2 cellular contexts compared by ENCODE assay signal in the genomic region with DNA sequence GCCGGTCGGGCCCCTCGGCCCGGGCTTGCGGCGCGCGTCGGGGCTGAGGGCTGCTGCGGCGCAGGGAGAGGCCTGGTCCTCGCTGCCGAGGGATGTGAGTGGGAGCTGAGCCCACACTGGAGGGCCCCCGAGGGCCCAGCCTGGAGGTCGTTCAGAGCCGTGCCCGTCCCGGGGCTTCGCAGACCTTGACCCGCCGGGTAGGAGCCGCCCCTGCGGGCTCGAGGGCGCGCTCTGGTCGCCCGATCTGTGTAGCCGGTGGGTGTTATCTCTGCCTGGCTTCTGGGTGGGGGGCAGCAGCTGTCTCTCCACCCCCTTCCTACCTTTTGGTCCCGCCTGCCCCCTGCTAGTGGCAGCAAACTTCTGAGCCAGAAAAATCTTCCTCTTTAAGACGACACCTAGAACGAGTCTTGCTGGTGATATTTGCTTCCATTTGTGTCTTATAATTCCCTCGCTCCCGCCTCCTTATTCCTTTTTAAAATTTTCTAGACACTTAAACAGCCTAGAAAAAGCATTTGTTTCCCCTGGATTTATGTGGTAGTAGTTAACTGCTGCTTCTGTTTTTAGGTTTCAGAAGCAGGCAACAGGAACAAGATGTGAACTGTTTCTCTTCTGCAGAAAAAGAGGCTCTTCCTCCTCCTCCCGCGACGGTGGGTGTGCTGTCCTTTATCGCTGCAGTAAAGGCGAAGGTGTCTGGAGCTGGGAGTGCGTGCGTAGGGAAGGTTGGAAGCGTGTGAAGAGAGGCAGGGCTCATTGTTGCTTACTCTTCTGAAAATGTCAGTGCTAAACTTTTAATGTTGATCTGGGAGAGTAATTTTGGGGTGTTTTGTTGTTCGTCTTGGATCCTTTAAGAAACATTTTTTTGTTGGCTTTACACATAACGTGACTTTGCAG.
TF ChIP-seq lines count a peak whose summit lies in the region.

No MANE protein-coding gene starts in this region.

TF ChIP-seq in A549, 52 proteins besides CTCF, POLR2A, EP300 and RAD21 (continued from another document):
- no peak for TF ChIP-seq CBX2 (IDR thresholded peaks at IDR 0.05; ENCODE audit: borderline replicate concordance, low read depth)
- TF ChIP-seq NFE2L2 (conservative IDR thresholded peaks at IDR 0.05; ENCODE audit: low read length): no peak
- TF ChIP-seq SMC3 (IDR thresholded peaks at IDR 0.05): peak; percentile 20; the same call in 1 of the 3 replicates
- TF ChIP-seq, protein P1, sequence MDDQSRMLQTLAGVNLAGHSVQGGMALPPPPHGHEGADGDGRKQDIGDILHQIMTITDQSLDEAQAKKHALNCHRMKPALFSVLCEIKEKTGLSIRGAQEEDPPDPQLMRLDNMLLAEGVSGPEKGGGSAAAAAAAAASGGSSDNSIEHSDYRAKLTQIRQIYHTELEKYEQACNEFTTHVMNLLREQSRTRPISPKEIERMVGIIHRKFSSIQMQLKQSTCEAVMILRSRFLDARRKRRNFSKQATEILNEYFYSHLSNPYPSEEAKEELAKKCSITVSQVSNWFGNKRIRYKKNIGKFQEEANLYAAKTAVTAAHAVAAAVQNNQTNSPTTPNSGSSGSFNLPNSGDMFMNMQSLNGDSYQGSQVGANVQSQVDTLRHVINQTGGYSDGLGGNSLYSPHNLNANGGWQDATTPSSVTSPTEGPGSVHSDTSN (IDR thresholded peaks at IDR 0.05): no peak
- TF ChIP-seq, protein P2, sequence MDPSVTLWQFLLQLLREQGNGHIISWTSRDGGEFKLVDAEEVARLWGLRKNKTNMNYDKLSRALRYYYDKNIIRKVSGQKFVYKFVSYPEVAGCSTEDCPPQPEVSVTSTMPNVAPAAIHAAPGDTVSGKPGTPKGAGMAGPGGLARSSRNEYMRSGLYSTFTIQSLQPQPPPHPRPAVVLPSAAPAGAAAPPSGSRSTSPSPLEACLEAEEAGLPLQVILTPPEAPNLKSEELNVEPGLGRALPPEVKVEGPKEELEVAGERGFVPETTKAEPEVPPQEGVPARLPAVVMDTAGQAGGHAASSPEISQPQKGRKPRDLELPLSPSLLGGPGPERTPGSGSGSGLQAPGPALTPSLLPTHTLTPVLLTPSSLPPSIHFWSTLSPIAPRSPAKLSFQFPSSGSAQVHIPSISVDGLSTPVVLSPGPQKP (IDR thresholded peaks at IDR 0.05; ENCODE audit: low read depth, low read length): no peak
- no peak for TF ChIP-seq HEYL (CRISPR knock-in tag; IDR thresholded peaks at IDR 0.05)
TF ChIP-seq in A549: peak in this region for 2.

TF ChIP-seq in K562, 482 proteins besides CTCF, POLR2A, EP300 and RAD21 (continued from another document and continues in another):
- TF ChIP-seq, protein P3, sequence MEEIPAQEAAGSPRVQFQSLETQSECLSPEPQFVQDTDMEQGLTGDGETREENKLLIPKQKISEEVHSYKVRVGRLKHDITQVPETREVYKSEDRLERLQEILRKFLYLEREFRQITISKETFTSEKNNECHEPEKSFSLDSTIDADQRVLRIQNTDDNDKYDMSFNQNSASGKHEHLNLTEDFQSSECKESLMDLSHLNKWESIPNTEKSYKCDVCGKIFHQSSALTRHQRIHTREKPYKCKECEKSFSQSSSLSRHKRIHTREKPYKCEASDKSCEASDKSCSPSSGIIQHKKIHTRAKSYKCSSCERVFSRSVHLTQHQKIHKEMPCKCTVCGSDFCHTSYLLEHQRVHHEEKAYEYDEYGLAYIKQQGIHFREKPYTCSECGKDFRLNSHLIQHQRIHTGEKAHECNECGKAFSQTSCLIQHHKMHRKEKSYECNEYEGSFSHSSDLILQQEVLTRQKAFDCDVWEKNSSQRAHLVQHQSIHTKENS (CRISPR knock-in tag; IDR thresholded peaks at IDR 0.05): no peak
- TF ChIP-seq, protein P4, sequence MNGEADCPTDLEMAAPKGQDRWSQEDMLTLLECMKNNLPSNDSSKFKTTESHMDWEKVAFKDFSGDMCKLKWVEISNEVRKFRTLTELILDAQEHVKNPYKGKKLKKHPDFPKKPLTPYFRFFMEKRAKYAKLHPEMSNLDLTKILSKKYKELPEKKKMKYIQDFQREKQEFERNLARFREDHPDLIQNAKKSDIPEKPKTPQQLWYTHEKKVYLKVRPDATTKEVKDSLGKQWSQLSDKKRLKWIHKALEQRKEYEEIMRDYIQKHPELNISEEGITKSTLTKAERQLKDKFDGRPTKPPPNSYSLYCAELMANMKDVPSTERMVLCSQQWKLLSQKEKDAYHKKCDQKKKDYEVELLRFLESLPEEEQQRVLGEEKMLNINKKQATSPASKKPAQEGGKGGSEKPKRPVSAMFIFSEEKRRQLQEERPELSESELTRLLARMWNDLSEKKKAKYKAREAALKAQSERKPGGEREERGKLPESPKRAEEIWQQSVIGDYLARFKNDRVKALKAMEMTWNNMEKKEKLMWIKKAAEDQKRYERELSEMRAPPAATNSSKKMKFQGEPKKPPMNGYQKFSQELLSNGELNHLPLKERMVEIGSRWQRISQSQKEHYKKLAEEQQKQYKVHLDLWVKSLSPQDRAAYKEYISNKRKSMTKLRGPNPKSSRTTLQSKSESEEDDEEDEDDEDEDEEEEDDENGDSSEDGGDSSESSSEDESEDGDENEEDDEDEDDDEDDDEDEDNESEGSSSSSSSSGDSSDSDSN (IDR thresholded peaks at IDR 0.05; ENCODE audit: borderline replicate concordance in 1 of 2, low read depth in 2 of 2, low read length in 2 of 2): peak; percentile 66 to 78; a peak in 2 of 4 replicates
- TF ChIP-seq RCOR1 (IDR thresholded peaks at IDR 0.05; ENCODE audit: borderline replicate concordance in 1 of 2, low read depth in 2 of 2, low read length in 2 of 2): 0 out of 4 replicates have a peak, but pooled peaks of 1 of the 2 experiments have one; percentile 11
- TF ChIP-seq, protein P5, sequence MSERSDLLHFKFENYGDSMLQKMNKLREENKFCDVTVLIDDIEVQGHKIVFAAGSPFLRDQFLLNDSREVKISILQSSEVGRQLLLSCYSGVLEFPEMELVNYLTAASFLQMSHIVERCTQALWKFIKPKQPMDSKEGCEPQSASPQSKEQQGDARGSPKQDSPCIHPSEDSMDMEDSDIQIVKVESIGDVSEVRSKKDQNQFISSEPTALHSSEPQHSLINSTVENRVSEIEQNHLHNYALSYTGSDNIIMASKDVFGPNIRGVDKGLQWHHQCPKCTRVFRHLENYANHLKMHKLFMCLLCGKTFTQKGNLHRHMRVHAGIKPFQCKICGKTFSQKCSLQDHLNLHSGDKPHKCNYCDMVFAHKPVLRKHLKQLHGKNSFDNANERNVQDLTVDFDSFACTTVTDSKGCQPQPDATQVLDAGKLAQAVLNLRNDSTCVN (CRISPR knock-in tag; IDR thresholded peaks at IDR 0.05): no peak
- no peak for TF ChIP-seq NFRKB (IDR thresholded peaks at IDR 0.05; ENCODE audit: low read depth)
- TF ChIP-seq, protein P6, sequence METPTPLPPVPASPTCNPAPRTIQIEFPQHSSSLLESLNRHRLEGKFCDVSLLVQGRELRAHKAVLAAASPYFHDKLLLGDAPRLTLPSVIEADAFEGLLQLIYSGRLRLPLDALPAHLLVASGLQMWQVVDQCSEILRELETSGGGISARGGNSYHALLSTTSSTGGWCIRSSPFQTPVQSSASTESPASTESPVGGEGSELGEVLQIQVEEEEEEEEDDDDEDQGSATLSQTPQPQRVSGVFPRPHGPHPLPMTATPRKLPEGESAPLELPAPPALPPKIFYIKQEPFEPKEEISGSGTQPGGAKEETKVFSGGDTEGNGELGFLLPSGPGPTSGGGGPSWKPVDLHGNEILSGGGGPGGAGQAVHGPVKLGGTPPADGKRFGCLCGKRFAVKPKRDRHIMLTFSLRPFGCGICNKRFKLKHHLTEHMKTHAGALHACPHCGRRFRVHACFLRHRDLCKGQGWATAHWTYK (CRISPR knock-in tag; IDR thresholded peaks at IDR 0.05): no peak
- TF ChIP-seq, protein P7, sequence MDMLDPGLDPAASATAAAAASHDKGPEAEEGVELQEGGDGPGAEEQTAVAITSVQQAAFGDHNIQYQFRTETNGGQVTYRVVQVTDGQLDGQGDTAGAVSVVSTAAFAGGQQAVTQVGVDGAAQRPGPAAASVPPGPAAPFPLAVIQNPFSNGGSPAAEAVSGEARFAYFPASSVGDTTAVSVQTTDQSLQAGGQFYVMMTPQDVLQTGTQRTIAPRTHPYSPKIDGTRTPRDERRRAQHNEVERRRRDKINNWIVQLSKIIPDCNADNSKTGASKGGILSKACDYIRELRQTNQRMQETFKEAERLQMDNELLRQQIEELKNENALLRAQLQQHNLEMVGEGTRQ (CRISPR knock-in tag; IDR thresholded peaks at IDR 0.05): no peak
- peak in 1 of 2 experiments; percentile 56; a peak in 2 of 4 replicates for TF ChIP-seq HDAC1 (IDR thresholded peaks at IDR 0.05)
- peak in 1 of 2 experiments; percentile 10; a peak in 1 of 4 replicates for TF ChIP-seq MAZ (CRISPR knock-in tag; conservative IDR thresholded peaks at IDR 0.05 in 1 of 2, IDR thresholded peaks at IDR 0.05 in 1 of 2)
- TF ChIP-seq ETV6 (IDR thresholded peaks at IDR 0.05; ENCODE audit: borderline replicate concordance in 1 of 2, low read depth in 2 of 2, low read length in 1 of 2): no peak
- peak; percentile 12; the same call in 1 of the 2 replicates for TF ChIP-seq ETV6 (CRISPR knock-in tag; IDR thresholded peaks at IDR 0.05; ENCODE audit: borderline replicate concordance)
- TF ChIP-seq, protein P8, sequence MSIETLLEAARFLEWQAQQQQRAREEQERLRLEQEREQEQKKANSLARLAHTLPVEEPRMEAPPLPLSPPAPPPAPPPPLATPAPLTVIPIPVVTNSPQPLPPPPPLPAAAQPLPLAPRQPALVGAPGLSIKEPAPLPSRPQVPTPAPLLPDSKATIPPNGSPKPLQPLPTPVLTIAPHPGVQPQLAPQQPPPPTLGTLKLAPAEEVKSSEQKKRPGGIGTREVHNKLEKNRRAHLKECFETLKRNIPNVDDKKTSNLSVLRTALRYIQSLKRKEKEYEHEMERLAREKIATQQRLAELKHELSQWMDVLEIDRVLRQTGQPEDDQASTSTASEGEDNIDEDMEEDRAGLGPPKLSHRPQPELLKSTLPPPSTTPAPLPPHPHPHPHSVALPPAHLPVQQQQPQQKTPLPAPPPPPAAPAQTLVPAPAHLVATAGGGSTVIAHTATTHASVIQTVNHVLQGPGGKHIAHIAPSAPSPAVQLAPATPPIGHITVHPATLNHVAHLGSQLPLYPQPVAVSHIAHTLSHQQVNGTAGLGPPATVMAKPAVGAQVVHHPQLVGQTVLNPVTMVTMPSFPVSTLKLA (conservative IDR thresholded peaks at IDR 0.05): 0 out of 4 replicates have a peak, but pooled peaks of 1 of the 2 experiments have one; percentile 16
- TF ChIP-seq PRMT5 (CRISPR knock-in tag; IDR thresholded peaks at IDR 0.05): no peak
- TF ChIP-seq MXI1 (IDR thresholded peaks at IDR 0.05; ENCODE audit: low read depth, low read length): no peak
- TF ChIP-seq BRD9 (IDR thresholded peaks at IDR 0.05; ENCODE audit: low read depth, partially characterized antibody): no peak
- TF ChIP-seq, protein P9, sequence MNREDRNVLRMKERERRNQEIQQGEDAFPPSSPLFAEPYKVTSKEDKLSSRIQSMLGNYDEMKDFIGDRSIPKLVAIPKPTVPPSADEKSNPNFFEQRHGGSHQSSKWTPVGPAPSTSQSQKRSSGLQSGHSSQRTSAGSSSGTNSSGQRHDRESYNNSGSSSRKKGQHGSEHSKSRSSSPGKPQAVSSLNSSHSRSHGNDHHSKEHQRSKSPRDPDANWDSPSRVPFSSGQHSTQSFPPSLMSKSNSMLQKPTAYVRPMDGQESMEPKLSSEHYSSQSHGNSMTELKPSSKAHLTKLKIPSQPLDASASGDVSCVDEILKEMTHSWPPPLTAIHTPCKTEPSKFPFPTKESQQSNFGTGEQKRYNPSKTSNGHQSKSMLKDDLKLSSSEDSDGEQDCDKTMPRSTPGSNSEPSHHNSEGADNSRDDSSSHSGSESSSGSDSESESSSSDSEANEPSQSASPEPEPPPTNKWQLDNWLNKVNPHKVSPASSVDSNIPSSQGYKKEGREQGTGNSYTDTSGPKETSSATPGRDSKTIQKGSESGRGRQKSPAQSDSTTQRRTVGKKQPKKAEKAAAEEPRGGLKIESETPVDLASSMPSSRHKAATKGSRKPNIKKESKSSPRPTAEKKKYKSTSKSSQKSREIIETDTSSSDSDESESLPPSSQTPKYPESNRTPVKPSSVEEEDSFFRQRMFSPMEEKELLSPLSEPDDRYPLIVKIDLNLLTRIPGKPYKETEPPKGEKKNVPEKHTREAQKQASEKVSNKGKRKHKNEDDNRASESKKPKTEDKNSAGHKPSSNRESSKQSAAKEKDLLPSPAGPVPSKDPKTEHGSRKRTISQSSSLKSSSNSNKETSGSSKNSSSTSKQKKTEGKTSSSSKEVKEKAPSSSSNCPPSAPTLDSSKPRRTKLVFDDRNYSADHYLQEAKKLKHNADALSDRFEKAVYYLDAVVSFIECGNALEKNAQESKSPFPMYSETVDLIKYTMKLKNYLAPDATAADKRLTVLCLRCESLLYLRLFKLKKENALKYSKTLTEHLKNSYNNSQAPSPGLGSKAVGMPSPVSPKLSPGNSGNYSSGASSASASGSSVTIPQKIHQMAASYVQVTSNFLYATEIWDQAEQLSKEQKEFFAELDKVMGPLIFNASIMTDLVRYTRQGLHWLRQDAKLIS (CRISPR knock-in tag; IDR thresholded peaks at IDR 0.05): peak; percentile 64; the same call in 1 of the 2 replicates
- TF ChIP-seq, protein P10, sequence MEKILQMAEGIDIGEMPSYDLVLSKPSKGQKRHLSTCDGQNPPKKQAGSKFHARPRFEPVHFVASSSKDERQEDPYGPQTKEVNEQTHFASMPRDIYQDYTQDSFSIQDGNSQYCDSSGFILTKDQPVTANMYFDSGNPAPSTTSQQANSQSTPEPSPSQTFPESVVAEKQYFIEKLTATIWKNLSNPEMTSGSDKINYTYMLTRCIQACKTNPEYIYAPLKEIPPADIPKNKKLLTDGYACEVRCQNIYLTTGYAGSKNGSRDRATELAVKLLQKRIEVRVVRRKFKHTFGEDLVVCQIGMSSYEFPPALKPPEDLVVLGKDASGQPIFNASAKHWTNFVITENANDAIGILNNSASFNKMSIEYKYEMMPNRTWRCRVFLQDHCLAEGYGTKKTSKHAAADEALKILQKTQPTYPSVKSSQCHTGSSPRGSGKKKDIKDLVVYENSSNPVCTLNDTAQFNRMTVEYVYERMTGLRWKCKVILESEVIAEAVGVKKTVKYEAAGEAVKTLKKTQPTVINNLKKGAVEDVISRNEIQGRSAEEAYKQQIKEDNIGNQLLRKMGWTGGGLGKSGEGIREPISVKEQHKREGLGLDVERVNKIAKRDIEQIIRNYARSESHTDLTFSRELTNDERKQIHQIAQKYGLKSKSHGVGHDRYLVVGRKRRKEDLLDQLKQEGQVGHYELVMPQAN (IDR thresholded peaks at IDR 0.05; ENCODE audit: borderline replicate concordance): peak; percentile 51; the same call in 1 of the 2 replicates
- TF ChIP-seq, protein P11, sequence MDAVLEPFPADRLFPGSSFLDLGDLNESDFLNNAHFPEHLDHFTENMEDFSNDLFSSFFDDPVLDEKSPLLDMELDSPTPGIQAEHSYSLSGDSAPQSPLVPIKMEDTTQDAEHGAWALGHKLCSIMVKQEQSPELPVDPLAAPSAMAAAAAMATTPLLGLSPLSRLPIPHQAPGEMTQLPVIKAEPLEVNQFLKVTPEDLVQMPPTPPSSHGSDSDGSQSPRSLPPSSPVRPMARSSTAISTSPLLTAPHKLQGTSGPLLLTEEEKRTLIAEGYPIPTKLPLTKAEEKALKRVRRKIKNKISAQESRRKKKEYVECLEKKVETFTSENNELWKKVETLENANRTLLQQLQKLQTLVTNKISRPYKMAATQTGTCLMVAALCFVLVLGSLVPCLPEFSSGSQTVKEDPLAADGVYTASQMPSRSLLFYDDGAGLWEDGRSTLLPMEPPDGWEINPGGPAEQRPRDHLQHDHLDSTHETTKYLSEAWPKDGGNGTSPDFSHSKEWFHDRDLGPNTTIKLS (IDR thresholded peaks at IDR 0.05; ENCODE audit: borderline replicate concordance, low read depth): 0 out of 2 replicates have a peak, but pooled peaks have one; percentile 15
- no peak for TF ChIP-seq SUPT5H (IDR thresholded peaks at IDR 0.05)
